ENCODE assay signal across 1 cellular context in genomic region chr1:39727221-39727931, GRCh38.
TF ChIP-seq lines count a peak whose summit lies in the region.

No MANE protein-coding gene starts in this region.

TF ChIP-seq in SK-N-SH, 30 proteins besides CTCF, POLR2A, EP300 and RAD21:
- no peak for TF ChIP-seq MXI1 (IDR thresholded peaks at IDR 0.05; ENCODE audit: low read depth, low read length)
- TF ChIP-seq YY1 (IDR thresholded peaks at IDR 0.05; ENCODE audit: low read depth) = no peak
- TF ChIP-seq MEF2A (IDR thresholded peaks at IDR 0.05; ENCODE audit: borderline replicate concordance, low read depth) = no peak
- TF ChIP-seq GATA2 (CRISPR knock-in tag; IDR thresholded peaks at IDR 0.05) = no peak
